ENCODE assay signal across 10 cellular contexts in the genomic region with DNA sequence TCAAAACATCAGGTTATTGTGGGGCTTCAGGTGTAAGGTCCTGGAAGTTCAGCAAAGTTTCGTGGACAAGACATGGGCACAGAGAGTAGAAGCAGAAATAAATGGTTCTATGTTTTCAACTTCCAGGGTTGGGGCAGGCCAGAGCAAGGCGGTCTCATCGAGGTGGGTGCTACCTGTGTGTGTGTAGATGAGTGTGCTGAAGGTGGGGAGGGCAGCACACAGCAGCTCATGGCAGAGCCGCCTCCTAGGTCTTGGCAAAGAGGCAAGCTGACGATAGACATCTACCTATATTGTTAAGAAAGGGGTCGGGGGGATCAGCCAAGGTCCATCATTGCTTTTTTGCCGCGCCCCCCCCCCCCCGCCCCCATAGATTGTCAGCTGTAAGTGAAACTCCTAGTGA. TPM values are rescaled to one million over a fixed set of nuclear protein-coding genes. Genes with fewer than 3 reads are reported as not detected.
A peak's percentile ranks its signal among the peaks of the same experiment; 100 is the strongest.
DNase-seq lines count a peak whose midpoint lies in the region; ATAC-seq and TF ChIP-seq lines count a peak whose summit lies in the region.
"Had no signal": no experiment of that assay in that cellular context is flagged by ENCODE, and none has a peak within 500 bp of the region (broad histone marks: within the 10 kb centered on the region; RNA-seq: fewer than 3 reads in every experiment).

No MANE protein-coding gene starts in this region.

- WGBS in gastroesophageal sphincter (ENCODE audit: low coverage in 1 of 2), 2 donors, result 53 to 67% methylated on average over 5 to 8 of the region's 9 CpGs

- no peaks in the 10 kb centered on the region for H3K27me3 Mint-ChIP-seq in activated CD4-positive, alpha-beta T cell treated with anti-CD3 and anti-CD28 coated beads, Interleukin-2, amount 10 ng/mL, durations not matched to agents 24 days and 14 days
- no peaks in the 10 kb centered on the region for H3K27me3 Mint-ChIP-seq in T-cell
- H3K27me3 Mint-ChIP-seq in stimulated activated memory B cell treated with anti-CD40 and anti-IgM and Interleukin-4, amounts not matched to agents 10 μg/mL and 1 μg/mL and 100 μg/mL, for 72 hours, result no peaks in the 10 kb centered on the region

- H3K4me3 ChIP-seq in gastroesophageal sphincter, result no peak overlapping the region

- no peak for DNase-seq in activated CD4-positive, alpha-beta T cell treated with anti-CD3 and anti-CD28 coated beads, Interleukin-2, amount 10 ng/mL, durations not matched to agents 24 days and 14 days
- DNase-seq in activated CD4-positive, alpha-beta T cell treated with anti-CD3 and anti-CD28 coated beads, Interleukin-2, amount 50 U/mL, for 4 hours, result no peak
- no peak for DNase-seq in T-cell
- DNase-seq in islet precursor cell, result no peak
- DNase-seq in NK-92 treated with Interleukin-12 subunit alpha and Interleukin-12 subunit beta, amount 100 ng/mL, for 24 hours (lab: John Stamatoyannopoulos, UW), result no peak

- H3K27me3 ChIP-seq in gastroesophageal sphincter, result no peaks in the 10 kb centered on the region
- H3K27me3 ChIP-seq: brain microvascular endothelial cell, foreskin keratinocyte had no signal

- POLR2A ChIA-PET in T-cell (lab: Charles Lee), result no interaction called here

- H3K27ac Mint-ChIP-seq in activated CD4-positive, alpha-beta T cell treated with anti-CD3 and anti-CD28 coated beads, Interleukin-2, amount 10 ng/mL, durations not matched to agents 24 days and 14 days, result peak overlapping the region; percentile 48
- H3K27ac Mint-ChIP-seq in T-cell, result peak overlapping the region; percentile 87 to 88
- peak overlapping the region; percentile 87 for H3K27ac Mint-ChIP-seq in stimulated activated memory B cell treated with anti-CD40 and anti-IgM and Interleukin-4, amounts not matched to agents 10 μg/mL and 1 μg/mL and 100 μg/mL, for 72 hours

- no peak for TF ChIP-seq POLR2A in gastroesophageal sphincter (IDR thresholded peaks at IDR 0.05)

- intact Hi-C loops in activated CD4-positive, alpha-beta T cell treated with anti-CD3 and anti-CD28 coated beads, Interleukin-2, amount 10 ng/mL, durations not matched to agents 24 days and 14 days (cut with micrococcal nuclease), result no loop called here

- peaks cover 48% of the 10 kb centered on the region for H3K36me3 Mint-ChIP-seq in activated CD4-positive, alpha-beta T cell treated with anti-CD3 and anti-CD28 coated beads, Interleukin-2, amount 10 ng/mL, durations not matched to agents 24 days and 14 days (ENCODE audit: low read depth)
- H3K36me3 Mint-ChIP-seq in T-cell, result peaks cover 12% of the 10 kb centered on the region
- peaks cover 13% of the 10 kb centered on the region for H3K36me3 Mint-ChIP-seq in stimulated activated memory B cell treated with anti-CD40 and anti-IgM and Interleukin-4, amounts not matched to agents 10 μg/mL and 1 μg/mL and 100 μg/mL, for 72 hours

- no peaks in the 10 kb centered on the region for H3K9me3 Mint-ChIP-seq in activated CD4-positive, alpha-beta T cell treated with anti-CD3 and anti-CD28 coated beads, Interleukin-2, amount 10 ng/mL, durations not matched to agents 24 days and 14 days
- H3K9me3 Mint-ChIP-seq in T-cell, result no peaks in the 10 kb centered on the region
- H3K9me3 Mint-ChIP-seq in stimulated activated memory B cell treated with anti-CD40 and anti-IgM and Interleukin-4, amounts not matched to agents 10 μg/mL and 1 μg/mL and 100 μg/mL, for 72 hours, result no peaks in the 10 kb centered on the region

- ATAC-seq in T-cell (replicated peaks in 1 of 4) (no peak), gastroesophageal sphincter (no peak), GM19395 (IDR thresholded peaks at IDR 0.05; ENCODE audit: unreplicated experiment) (no peak)
- ATAC-seq in stimulated activated memory B cell treated with anti-CD40 and anti-IgM and Interleukin-4, amounts not matched to agents 10 μg/mL and 1 μg/mL and 100 μg/mL, for 72 hours, result no peak

- no peak for TF ChIP-seq CTCF in gastroesophageal sphincter (IDR thresholded peaks at IDR 0.05)

- H3K9me3 ChIP-seq in gastroesophageal sphincter, result no peaks in the 10 kb centered on the region

- H3K27ac ChIP-seq in gastroesophageal sphincter, result peak overlapping the region in 3 of 4 donors; percentile 85 to 91 (median 89)

- no peak for TF ChIP-seq EP300 in gastroesophageal sphincter (IDR thresholded peaks at IDR 0.05)

- H3K36me3 ChIP-seq in gastroesophageal sphincter, result peaks cover 0 to 39% of the 10 kb centered on the region in 2 donors

- peak overlapping the region; percentile 12 for H3K4me3 Mint-ChIP-seq in activated CD4-positive, alpha-beta T cell treated with anti-CD3 and anti-CD28 coated beads, Interleukin-2, amount 10 ng/mL, durations not matched to agents 24 days and 14 days
- peak overlapping the region in 1 of 3 donors; percentile 92 for H3K4me3 Mint-ChIP-seq in T-cell
- peak overlapping the region; percentile 15 for H3K4me3 Mint-ChIP-seq in stimulated activated memory B cell treated with anti-CD40 and anti-IgM and Interleukin-4, amounts not matched to agents 10 μg/mL and 1 μg/mL and 100 μg/mL, for 72 hours

- CTCF ChIA-PET in T-cell (lab: Charles Lee), result interaction anchor here (0.6 to 1.6 kb wide), 4 partner anchors 10 to 73 kb away, joined by 3 to 6 read pairs (median 4); no protein-coding TSS in a partner anchor

- peaks cover 61% of the 10 kb centered on the region for H3K4me1 Mint-ChIP-seq in activated CD4-positive, alpha-beta T cell treated with anti-CD3 and anti-CD28 coated beads, Interleukin-2, amount 10 ng/mL, durations not matched to agents 24 days and 14 days
- peaks cover 73 to 79% (median 78%) of the 10 kb centered on the region in 3 donors for H3K4me1 Mint-ChIP-seq in T-cell
- peaks cover 85% of the 10 kb centered on the region for H3K4me1 Mint-ChIP-seq in stimulated activated memory B cell treated with anti-CD40 and anti-IgM and Interleukin-4, amounts not matched to agents 10 μg/mL and 1 μg/mL and 100 μg/mL, for 72 hours

- H3K4me1 ChIP-seq in gastroesophageal sphincter, result peaks cover 0 to 60% (median 38%) of the 10 kb centered on the region in 3 donors

RNA-seq across cellular contexts. Expression of a gene that starts 3.8 kb away (rescaled TPM):
- total RNA-seq in activated CD4-positive, alpha-beta T cell treated with anti-CD3 and anti-CD28 coated beads, Interleukin-2, amount 10 ng/mL, durations not matched to agents 24 days and 14 days, result 18.3 and 22.2 TPM in 2 replicates
- 10 to 100 TPM; 18.2 to 34.0 (median 25.2) TPM for total RNA-seq in T-cell
- total RNA-seq in gastroesophageal sphincter, result 10 to 100 TPM; 21.4 to 32.4 (median 24.8) TPM

RNA-seq across cellular contexts. Expression of a gene that starts 3.9 kb away (rescaled TPM):
- total RNA-seq in activated CD4-positive, alpha-beta T cell treated with anti-CD3 and anti-CD28 coated beads, Interleukin-2, amount 10 ng/mL, durations not matched to agents 24 days and 14 days, result 248 and 257 TPM in 2 replicates
- 10 to 100 TPM; 52.0 to 84.9 (median 74.5) TPM for total RNA-seq in T-cell
- total RNA-seq in gastroesophageal sphincter, result 10 to 100 TPM; 60.4 to 97.5 (median 73.5) TPM

RNA-seq across cellular contexts. Expression of a gene that starts 12.0 kb away (rescaled TPM):
- 9.1 and 11.7 TPM in 2 replicates for total RNA-seq in activated CD4-positive, alpha-beta T cell treated with anti-CD3 and anti-CD28 coated beads, Interleukin-2, amount 10 ng/mL, durations not matched to agents 24 days and 14 days
- 10 to 100 TPM in 4 of 5 donors, 1 to 10 TPM in 1; 9.3 to 15.2 (median 12.4) TPM for total RNA-seq in T-cell
- 10 to 100 TPM in 1 of 4 donors, 1 to 10 TPM in 3; 1.7 to 10.9 (median 6.3) TPM for total RNA-seq in gastroesophageal sphincter

RNA-seq across cellular contexts. Expression of a gene that starts 51.8 kb away (rescaled TPM):
- 105 and 108 TPM in 2 replicates for total RNA-seq in activated CD4-positive, alpha-beta T cell treated with anti-CD3 and anti-CD28 coated beads, Interleukin-2, amount 10 ng/mL, durations not matched to agents 24 days and 14 days
- total RNA-seq in T-cell, result 100 to 1,000 TPM in 3 of 5 donors, 10 to 100 TPM in 2; 67.2 to 122 (median 106) TPM
- 100 to 1,000 TPM in 3 of 4 donors, 10 to 100 TPM in 1; 78.1 to 147 (median 111) TPM for total RNA-seq in gastroesophageal sphincter

RNA-seq across cellular contexts. Expression of a gene that starts 58.0 kb away (rescaled TPM):
- total RNA-seq in activated CD4-positive, alpha-beta T cell treated with anti-CD3 and anti-CD28 coated beads, Interleukin-2, amount 10 ng/mL, durations not matched to agents 24 days and 14 days, result 45.3 and 49.3 TPM in 2 replicates
- 100 to 1,000 TPM in 3 of 5 donors, 10 to 100 TPM in 2; 85.7 to 209 (median 195) TPM for total RNA-seq in T-cell
- 10 to 100 TPM in 3 of 4 donors, 1 to 10 TPM in 1; 7.6 to 20.1 (median 13.7) TPM for total RNA-seq in gastroesophageal sphincter
